In the genomic region with DNA sequence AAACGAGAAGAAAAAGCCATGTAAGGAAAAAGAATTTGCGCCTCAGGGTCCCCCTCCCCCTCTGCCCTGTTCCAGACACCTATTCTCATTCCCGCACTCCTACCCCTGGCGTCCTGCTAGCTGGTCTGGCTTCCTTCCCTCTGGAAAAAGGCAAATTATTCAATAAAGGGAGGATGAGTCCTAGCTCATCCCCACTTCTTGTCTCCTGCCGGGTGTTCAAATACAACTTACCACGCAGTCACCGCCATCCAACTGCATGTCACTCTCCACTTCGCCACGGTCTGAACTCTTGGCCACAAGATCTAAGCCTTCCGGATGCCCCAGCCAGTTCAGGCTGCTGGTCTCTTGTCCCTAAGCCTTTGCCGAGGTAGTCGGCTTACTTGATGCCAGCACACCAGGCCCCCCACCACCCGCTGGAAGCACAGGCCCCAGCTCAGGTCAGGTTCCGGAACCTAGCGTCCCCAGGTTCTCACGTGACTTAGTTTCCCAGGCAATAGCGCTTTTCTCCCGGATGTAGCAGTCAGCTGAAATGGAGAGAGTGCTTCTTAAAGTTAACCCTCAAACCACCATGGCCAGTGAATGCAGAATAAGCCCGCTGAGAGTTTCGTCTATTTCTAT, we compare ENCODE assay signal across 1 cellular context.
A peak's percentile ranks its signal among the peaks of the same experiment; 100 is the strongest.
TF ChIP-seq lines count a peak whose summit lies in the region.

No MANE protein-coding gene starts in this region.

TF ChIP-seq in WTC11, 78 proteins besides CTCF, POLR2A, EP300 and RAD21 (continued from another document):
- TF ChIP-seq ZNF671 (CRISPR knock-in tag; IDR thresholded peaks at IDR 0.05) (no peak), SMAD4 (CRISPR knock-in tag; IDR thresholded peaks at IDR 0.05) (no peak), SOX15 (CRISPR knock-in tag; IDR thresholded peaks at IDR 0.05) (no peak), JUN (CRISPR knock-in tag; IDR thresholded peaks at IDR 0.05) (no peak), GABPB1 (CRISPR knock-in tag; IDR thresholded peaks at IDR 0.05) (no peak), MXD4 (CRISPR knock-in tag; IDR thresholded peaks at IDR 0.05; ENCODE audit: borderline replicate concordance) (no peak), NR2C2 (CRISPR knock-in tag; IDR thresholded peaks at IDR 0.05) (no peak), SP1 (CRISPR knock-in tag; conservative IDR thresholded peaks at IDR 0.05) (no peak), ZNF232 (CRISPR knock-in tag; IDR thresholded peaks at IDR 0.05) (no peak), NFATC4 (CRISPR knock-in tag; IDR thresholded peaks at IDR 0.05) (no peak), NR1H2 (CRISPR knock-in tag; IDR thresholded peaks at IDR 0.05) (no peak), TEAD1 (CRISPR knock-in tag; IDR thresholded peaks at IDR 0.05) (0 out of 2 replicates have a peak, but pooled peaks have one; percentile 27), EMX1 (CRISPR knock-in tag; IDR thresholded peaks at IDR 0.05) (no peak), TEAD4 (CRISPR knock-in tag; IDR thresholded peaks at IDR 0.05) (no peak), NFE2L1 (CRISPR knock-in tag; IDR thresholded peaks at IDR 0.05) (no peak)
- TF ChIP-seq, protein P1, sequence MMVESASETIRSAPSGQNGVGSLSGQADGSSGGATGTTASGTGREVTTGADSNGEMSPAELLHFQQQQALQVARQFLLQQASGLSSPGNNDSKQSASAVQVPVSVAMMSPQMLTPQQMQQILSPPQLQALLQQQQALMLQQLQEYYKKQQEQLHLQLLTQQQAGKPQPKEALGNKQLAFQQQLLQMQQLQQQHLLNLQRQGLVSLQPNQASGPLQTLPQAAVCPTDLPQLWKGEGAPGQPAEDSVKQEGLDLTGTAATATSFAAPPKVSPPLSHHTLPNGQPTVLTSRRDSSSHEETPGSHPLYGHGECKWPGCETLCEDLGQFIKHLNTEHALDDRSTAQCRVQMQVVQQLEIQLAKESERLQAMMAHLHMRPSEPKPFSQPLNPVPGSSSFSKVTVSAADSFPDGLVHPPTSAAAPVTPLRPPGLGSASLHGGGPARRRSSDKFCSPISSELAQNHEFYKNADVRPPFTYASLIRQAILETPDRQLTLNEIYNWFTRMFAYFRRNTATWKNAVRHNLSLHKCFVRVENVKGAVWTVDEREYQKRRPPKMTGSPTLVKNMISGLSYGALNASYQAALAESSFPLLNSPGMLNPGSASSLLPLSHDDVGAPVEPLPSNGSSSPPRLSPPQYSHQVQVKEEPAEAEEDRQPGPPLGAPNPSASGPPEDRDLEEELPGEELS (CRISPR knock-in tag; IDR thresholded peaks at IDR 0.05): peak; percentile 18; the same call in 1 of the 2 replicates
- TF ChIP-seq, protein P2, sequence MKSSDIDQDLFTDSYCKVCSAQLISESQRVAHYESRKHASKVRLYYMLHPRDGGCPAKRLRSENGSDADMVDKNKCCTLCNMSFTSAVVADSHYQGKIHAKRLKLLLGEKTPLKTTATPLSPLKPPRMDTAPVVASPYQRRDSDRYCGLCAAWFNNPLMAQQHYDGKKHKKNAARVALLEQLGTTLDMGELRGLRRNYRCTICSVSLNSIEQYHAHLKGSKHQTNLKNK (CRISPR knock-in tag; IDR thresholded peaks at IDR 0.05): no peak
- TF ChIP-seq, protein P3, sequence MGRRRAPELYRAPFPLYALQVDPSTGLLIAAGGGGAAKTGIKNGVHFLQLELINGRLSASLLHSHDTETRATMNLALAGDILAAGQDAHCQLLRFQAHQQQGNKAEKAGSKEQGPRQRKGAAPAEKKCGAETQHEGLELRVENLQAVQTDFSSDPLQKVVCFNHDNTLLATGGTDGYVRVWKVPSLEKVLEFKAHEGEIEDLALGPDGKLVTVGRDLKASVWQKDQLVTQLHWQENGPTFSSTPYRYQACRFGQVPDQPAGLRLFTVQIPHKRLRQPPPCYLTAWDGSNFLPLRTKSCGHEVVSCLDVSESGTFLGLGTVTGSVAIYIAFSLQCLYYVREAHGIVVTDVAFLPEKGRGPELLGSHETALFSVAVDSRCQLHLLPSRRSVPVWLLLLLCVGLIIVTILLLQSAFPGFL (CRISPR knock-in tag; IDR thresholded peaks at IDR 0.05; ENCODE audit: borderline replicate concordance): no peak
- TF ChIP-seq, protein P4, sequence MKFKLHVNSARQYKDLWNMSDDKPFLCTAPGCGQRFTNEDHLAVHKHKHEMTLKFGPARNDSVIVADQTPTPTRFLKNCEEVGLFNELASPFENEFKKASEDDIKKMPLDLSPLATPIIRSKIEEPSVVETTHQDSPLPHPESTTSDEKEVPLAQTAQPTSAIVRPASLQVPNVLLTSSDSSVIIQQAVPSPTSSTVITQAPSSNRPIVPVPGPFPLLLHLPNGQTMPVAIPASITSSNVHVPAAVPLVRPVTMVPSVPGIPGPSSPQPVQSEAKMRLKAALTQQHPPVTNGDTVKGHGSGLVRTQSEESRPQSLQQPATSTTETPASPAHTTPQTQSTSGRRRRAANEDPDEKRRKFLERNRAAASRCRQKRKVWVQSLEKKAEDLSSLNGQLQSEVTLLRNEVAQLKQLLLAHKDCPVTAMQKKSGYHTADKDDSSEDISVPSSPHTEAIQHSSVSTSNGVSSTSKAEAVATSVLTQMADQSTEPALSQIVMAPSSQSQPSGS (CRISPR knock-in tag; IDR thresholded peaks at IDR 0.05; ENCODE audit: borderline replicate concordance, low read depth): no peak
- TF ChIP-seq, protein P5, sequence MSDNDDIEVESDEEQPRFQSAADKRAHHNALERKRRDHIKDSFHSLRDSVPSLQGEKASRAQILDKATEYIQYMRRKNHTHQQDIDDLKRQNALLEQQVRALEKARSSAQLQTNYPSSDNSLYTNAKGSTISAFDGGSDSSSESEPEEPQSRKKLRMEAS (CRISPR knock-in tag; IDR thresholded peaks at IDR 0.05): no peak
- TF ChIP-seq, protein P6, sequence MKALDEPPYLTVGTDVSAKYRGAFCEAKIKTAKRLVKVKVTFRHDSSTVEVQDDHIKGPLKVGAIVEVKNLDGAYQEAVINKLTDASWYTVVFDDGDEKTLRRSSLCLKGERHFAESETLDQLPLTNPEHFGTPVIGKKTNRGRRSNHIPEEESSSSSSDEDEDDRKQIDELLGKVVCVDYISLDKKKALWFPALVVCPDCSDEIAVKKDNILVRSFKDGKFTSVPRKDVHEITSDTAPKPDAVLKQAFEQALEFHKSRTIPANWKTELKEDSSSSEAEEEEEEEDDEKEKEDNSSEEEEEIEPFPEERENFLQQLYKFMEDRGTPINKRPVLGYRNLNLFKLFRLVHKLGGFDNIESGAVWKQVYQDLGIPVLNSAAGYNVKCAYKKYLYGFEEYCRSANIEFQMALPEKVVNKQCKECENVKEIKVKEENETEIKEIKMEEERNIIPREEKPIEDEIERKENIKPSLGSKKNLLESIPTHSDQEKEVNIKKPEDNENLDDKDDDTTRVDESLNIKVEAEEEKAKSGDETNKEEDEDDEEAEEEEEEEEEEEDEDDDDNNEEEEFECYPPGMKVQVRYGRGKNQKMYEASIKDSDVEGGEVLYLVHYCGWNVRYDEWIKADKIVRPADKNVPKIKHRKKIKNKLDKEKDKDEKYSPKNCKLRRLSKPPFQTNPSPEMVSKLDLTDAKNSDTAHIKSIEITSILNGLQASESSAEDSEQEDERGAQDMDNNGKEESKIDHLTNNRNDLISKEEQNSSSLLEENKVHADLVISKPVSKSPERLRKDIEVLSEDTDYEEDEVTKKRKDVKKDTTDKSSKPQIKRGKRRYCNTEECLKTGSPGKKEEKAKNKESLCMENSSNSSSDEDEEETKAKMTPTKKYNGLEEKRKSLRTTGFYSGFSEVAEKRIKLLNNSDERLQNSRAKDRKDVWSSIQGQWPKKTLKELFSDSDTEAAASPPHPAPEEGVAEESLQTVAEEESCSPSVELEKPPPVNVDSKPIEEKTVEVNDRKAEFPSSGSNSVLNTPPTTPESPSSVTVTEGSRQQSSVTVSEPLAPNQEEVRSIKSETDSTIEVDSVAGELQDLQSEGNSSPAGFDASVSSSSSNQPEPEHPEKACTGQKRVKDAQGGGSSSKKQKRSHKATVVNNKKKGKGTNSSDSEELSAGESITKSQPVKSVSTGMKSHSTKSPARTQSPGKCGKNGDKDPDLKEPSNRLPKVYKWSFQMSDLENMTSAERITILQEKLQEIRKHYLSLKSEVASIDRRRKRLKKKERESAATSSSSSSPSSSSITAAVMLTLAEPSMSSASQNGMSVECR (CRISPR knock-in tag; IDR thresholded peaks at IDR 0.05; ENCODE audit: borderline replicate concordance): no peak
- TF ChIP-seq, protein P7, sequence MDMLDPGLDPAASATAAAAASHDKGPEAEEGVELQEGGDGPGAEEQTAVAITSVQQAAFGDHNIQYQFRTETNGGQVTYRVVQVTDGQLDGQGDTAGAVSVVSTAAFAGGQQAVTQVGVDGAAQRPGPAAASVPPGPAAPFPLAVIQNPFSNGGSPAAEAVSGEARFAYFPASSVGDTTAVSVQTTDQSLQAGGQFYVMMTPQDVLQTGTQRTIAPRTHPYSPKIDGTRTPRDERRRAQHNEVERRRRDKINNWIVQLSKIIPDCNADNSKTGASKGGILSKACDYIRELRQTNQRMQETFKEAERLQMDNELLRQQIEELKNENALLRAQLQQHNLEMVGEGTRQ (CRISPR knock-in tag; IDR thresholded peaks at IDR 0.05): peak; percentile 92
- TF ChIP-seq, protein P8, sequence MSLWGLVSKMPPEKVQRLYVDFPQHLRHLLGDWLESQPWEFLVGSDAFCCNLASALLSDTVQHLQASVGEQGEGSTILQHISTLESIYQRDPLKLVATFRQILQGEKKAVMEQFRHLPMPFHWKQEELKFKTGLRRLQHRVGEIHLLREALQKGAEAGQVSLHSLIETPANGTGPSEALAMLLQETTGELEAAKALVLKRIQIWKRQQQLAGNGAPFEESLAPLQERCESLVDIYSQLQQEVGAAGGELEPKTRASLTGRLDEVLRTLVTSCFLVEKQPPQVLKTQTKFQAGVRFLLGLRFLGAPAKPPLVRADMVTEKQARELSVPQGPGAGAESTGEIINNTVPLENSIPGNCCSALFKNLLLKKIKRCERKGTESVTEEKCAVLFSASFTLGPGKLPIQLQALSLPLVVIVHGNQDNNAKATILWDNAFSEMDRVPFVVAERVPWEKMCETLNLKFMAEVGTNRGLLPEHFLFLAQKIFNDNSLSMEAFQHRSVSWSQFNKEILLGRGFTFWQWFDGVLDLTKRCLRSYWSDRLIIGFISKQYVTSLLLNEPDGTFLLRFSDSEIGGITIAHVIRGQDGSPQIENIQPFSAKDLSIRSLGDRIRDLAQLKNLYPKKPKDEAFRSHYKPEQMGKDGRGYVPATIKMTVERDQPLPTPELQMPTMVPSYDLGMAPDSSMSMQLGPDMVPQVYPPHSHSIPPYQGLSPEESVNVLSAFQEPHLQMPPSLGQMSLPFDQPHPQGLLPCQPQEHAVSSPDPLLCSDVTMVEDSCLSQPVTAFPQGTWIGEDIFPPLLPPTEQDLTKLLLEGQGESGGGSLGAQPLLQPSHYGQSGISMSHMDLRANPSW (CRISPR knock-in tag; conservative IDR thresholded peaks at IDR 0.05; ENCODE audit: low read depth): no peak
- TF ChIP-seq, protein P9, sequence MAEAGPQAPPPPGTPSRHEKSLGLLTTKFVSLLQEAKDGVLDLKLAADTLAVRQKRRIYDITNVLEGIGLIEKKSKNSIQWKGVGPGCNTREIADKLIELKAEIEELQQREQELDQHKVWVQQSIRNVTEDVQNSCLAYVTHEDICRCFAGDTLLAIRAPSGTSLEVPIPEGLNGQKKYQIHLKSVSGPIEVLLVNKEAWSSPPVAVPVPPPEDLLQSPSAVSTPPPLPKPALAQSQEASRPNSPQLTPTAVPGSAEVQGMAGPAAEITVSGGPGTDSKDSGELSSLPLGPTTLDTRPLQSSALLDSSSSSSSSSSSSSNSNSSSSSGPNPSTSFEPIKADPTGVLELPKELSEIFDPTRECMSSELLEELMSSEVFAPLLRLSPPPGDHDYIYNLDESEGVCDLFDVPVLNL (CRISPR knock-in tag; IDR thresholded peaks at IDR 0.05; ENCODE audit: borderline replicate concordance, low read depth): no peak
- TF ChIP-seq, protein P10, sequence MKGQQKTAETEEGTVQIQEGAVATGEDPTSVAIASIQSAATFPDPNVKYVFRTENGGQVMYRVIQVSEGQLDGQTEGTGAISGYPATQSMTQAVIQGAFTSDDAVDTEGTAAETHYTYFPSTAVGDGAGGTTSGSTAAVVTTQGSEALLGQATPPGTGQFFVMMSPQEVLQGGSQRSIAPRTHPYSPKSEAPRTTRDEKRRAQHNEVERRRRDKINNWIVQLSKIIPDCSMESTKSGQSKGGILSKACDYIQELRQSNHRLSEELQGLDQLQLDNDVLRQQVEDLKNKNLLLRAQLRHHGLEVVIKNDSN (CRISPR knock-in tag; IDR thresholded peaks at IDR 0.05): peak; percentile 83
